8 cellular contexts compared by ENCODE assay signal in the genomic region with DNA sequence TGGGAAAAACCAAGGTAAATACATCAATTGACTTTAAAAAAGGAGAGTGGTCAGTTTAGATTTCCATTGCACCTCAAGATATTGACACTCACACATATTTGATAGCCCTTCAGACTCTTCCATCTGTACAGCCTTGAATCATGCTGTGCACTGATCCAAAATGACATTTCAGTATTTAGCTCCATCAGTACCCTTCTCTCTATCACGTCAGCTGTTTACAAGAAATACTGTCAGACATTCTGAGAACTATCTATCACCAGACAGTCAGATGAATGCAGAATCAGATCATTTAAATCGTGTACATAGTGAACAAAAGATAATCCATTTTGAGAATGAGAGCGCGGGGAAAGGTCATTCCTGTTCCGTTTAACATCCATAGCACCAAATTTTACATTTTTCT.
"Had no signal": no experiment of that assay in that cellular context is flagged by ENCODE, and none has a peak within 500 bp of the region (broad histone marks: within the 10 kb centered on the region; RNA-seq: fewer than 3 reads in every experiment).

No MANE protein-coding gene starts in this region.

- H3K27ac ChIP-seq: GM23248 had no signal

- H3K4me3 ChIP-seq: GM23248, GM23338, HAP-1 had no signal

- H3K9ac ChIP-seq: GM23248 had no signal

- H2AFZ ChIP-seq: GM23248, GM23338 had no signal

- DNase-seq: GM23248, GOT3, H7, H9, HCEC 1CT, HFFc6 had no signal

- H3K36me3 ChIP-seq: HAP-1 had no signal

- H3K9me3 ChIP-seq: HAP-1 had no signal

- H3K4me2 ChIP-seq: GM23338 had no signal
